ENCODE assay signal across 24 cellular contexts in genomic region chr6:39540454-39540853, GRCh38.
"Had no signal": no experiment of that assay in that cellular context is flagged by ENCODE, and none has a peak within 500 bp of the region (broad histone marks: within the 10 kb centered on the region; RNA-seq: fewer than 3 reads in every experiment).

No MANE protein-coding gene starts in this region.

- H3K4me1 ChIP-seq: suprapubic skin, testis, thyroid gland, tibial nerve, transverse colon, upper lobe of left lung had no signal

- H3K27ac ChIP-seq: stomach, suprapubic skin, testis, thoracic aorta, thyroid gland, tibial artery, tibial nerve, transverse colon, upper lobe of left lung, upper lobe of right lung, uterus, vagina had no signal

- H3K9me3 ChIP-seq: stomach, suprapubic skin, testis, thoracic aorta, thyroid gland, tibial artery, transverse colon, upper lobe of left lung, upper lobe of right lung, uterus, vagina had no signal

- DNase-seq: stimulated activated CD4-positive, alpha-beta T cell treated with anti-CD3 and anti-CD28 coated beads, Interleukin-2, amount 100 ng/mL, for 48 hours; stimulated activated CD4-positive, alpha-beta T cell treated with anti-CD3 and anti-CD28 coated beads, Interleukin-4, amount 100 ng/mL, for 1 hour; stimulated activated CD4-positive, alpha-beta T cell treated with anti-CD3 and anti-CD28 coated beads, Interleukin-4, amount 100 ng/mL, for 24 hours; stimulated activated CD4-positive, alpha-beta T cell treated with anti-CD3 and anti-CD28 coated beads, Interleukin-4, amount 100 ng/mL, for 4 hours; stimulated activated CD8-positive, alpha-beta memory T cell treated with anti-CD3 and anti-CD28 coated beads, Interleukin-4, amount 100 ng/mL, for 48 hours; stimulated activated naive B cell treated with anti-CD40 and anti-IgM and Interleukin-4, amounts not matched to agents 10 μg/mL and 1 μg/mL and 100 μg/mL, for 72 hours; stimulated activated naive CD4-positive, alpha-beta T cell; stimulated activated naive CD4-positive, alpha-beta T cell treated with Interleukin-2 at 50 U/mL for 16 hours; stimulated activated naive CD8-positive, alpha-beta T cell treated with anti-CD3 and anti-CD28 coated beads, Interleukin-15, amount 100 ng/mL, for 72 hours; stimulated activated naive CD8-positive, alpha-beta T cell treated with anti-CD3 and anti-CD28 coated beads, Interleukin-15, Interleukin-2, amounts not matched to agents 100 U/mL and 50 U/mL, for 24 hours; stomach; substantia nigra; testis; thyroid gland; tibial artery; transverse colon; trophoblast cell; upper lobe of right lung; uterus had no signal

- H3K27me3 ChIP-seq: stomach, suprapubic skin, testis, thyroid gland, tibial artery, tibial nerve, transverse colon, upper lobe of left lung, upper lobe of right lung, uterus, vagina had no signal

- H3K4me3 ChIP-seq: stomach, suprapubic skin, testis, thoracic aorta, thyroid gland, tibial artery, tibial nerve, transverse colon, upper lobe of left lung, upper lobe of right lung, uterus, vagina had no signal

- H3K36me3 ChIP-seq: stomach, suprapubic skin, thoracic aorta, thyroid gland, tibial artery, tibial nerve, transverse colon, upper lobe of left lung, upper lobe of right lung, uterus, vagina had no signal
